8 cellular contexts compared by ENCODE assay signal in genomic region chr17:73232587-73233373, GRCh38. TPM values are rescaled to one million over a fixed set of nuclear protein-coding genes. Genes with fewer than 3 reads are reported as not detected.
DNase-seq lines count a peak whose midpoint lies in the region; ATAC-seq and TF ChIP-seq lines count a peak whose summit lies in the region.

No MANE protein-coding gene starts in this region.

- H3K27me3 ChIP-seq in HCT116 (ENCODE audit: insufficient read depth, low read length) (no peaks in the 10 kb centered on the region), MG63 (no peaks in the 10 kb centered on the region), osteoblast (ENCODE audit: insufficient read depth, low read length) (no peaks in the 10 kb centered on the region)

- peaks cover 6% of the 10 kb centered on the region; the same call in 1 of the 2 replicates for H4K20me1 ChIP-seq in HCT116 (ENCODE audit: insufficient read depth)
- H4K20me1 ChIP-seq in osteoblast (ENCODE audit: insufficient read depth, low read length) = peaks cover 27% of the 10 kb centered on the region

- ATAC-seq in HCT116 = peak; percentile 54

- peak; percentile 60 for DNase-seq in NCI-H748 (lab: John Stamatoyannopoulos, UW; ENCODE audit: unreplicated experiment)
- DNase-seq in NCI-H748 treated with DMSO at 0.1 percent for 48 hours (lab: John Stamatoyannopoulos, UW) = no peak
- DNase-seq in HCT116 (ENCODE audit: low read depth, low spot score) = no peak
- peak; percentile 28 for DNase-seq in MG63
- DNase-seq in activated T-helper 1 cell treated with anti-CD3 and anti-CD28 coated beads, Interleukin-12 subunit alpha, Interleukin-12 subunit beta, Interleukin-2, Interleukin-4 antibody, amounts not matched to agents 30 ng/mL and 10 ng/mL and 1 ng/mL, durations not matched to agents 14 hours and 24 hours and 36 hours (ENCODE audit: low spot score) = no peak
- DNase-seq in glomerular visceral epithelial cell (ENCODE audit: extremely low spot score) = peak; percentile 43
- peak; percentile 85 for DNase-seq in osteoblast (ENCODE audit: insufficient read length, low spot score, missing footprints)
- no peak for DNase-seq in 8988T

- H3K36me3 Mint-ChIP-seq in activated T-helper 1 cell treated with anti-CD3 and anti-CD28 coated beads, Interleukin-12 subunit alpha, Interleukin-12 subunit beta, Interleukin-2, Interleukin-4 antibody, amounts not matched to agents 30 ng/mL and 10 ng/mL and 1 ng/mL, durations not matched to agents 14 hours and 24 hours and 36 hours (ENCODE audit: low read depth) = peaks cover 30% of the 10 kb centered on the region

- H3K36me3 ChIP-seq in HCT116 (ENCODE audit: control insufficient read depth in 1 of 2, insufficient read depth in 2 of 2, low read length in 2 of 2) = peaks cover 14 to 25% of the 10 kb centered on the region in 2 experiments; a peak in 2 of 4 replicates
- peaks cover 40% of the 10 kb centered on the region for H3K36me3 ChIP-seq in MG63
- peaks cover 11% of the 10 kb centered on the region for H3K36me3 ChIP-seq in osteoblast (ENCODE audit: insufficient read depth, low read length)

- TF ChIP-seq CTCF in HCT116 (IDR thresholded peaks at IDR 0.05 in 2 of 3, conservative IDR thresholded peaks at IDR 0.05 in 1 of 3; ENCODE audit: borderline replicate concordance in 1 of 3, insufficient read depth in 1 of 3, low read depth in 2 of 3, low read length in 2 of 3) = no peak
- TF ChIP-seq CTCF in osteoblast (IDR thresholded peaks at IDR 0.05; ENCODE audit: extremely low read depth, low read depth, low read length) = no peak

- H3K27ac Mint-ChIP-seq in activated T-helper 1 cell treated with anti-CD3 and anti-CD28 coated beads, Interleukin-12 subunit alpha, Interleukin-12 subunit beta, Interleukin-2, Interleukin-4 antibody, amounts not matched to agents 30 ng/mL and 10 ng/mL and 1 ng/mL, durations not matched to agents 14 hours and 24 hours and 36 hours = peak overlapping the region; percentile 95

- RAD21 ChIA-PET in HCT116 (lab: Charles Lee; ENCODE audit: low non-redundant PET in 1 of 2, low total read pairs in 2 of 2, uncharacterized antibody in 2 of 2, unreplicated experiment in 2 of 2) = interaction anchor here (0.9 to 1.1 kb wide), 3 partner anchors 10 to 506 kb away, joined by 3 to 5 read pairs (median 3); no protein-coding TSS in a partner anchor

- no peaks in the 10 kb centered on the region for H3K27me3 Mint-ChIP-seq in activated T-helper 1 cell treated with anti-CD3 and anti-CD28 coated beads, Interleukin-12 subunit alpha, Interleukin-12 subunit beta, Interleukin-2, Interleukin-4 antibody, amounts not matched to agents 30 ng/mL and 10 ng/mL and 1 ng/mL, durations not matched to agents 14 hours and 24 hours and 36 hours (ENCODE audit: insufficient read depth)

- no peak for TF ChIP-seq POLR2A in HCT116 (IDR thresholded peaks at IDR 0.05; ENCODE audit: borderline replicate concordance, extremely low read depth, insufficient read depth, insufficient read length)

- peak overlapping the region; percentile 78 for H3K27ac ChIP-seq in HCT116 (ENCODE audit: low read depth, low read length)
- H3K27ac ChIP-seq in osteoblast (ENCODE audit: low read depth, low read length) = peak overlapping the region; percentile 77

- peaks cover 56% of the 10 kb centered on the region for H3K4me1 Mint-ChIP-seq in activated T-helper 1 cell treated with anti-CD3 and anti-CD28 coated beads, Interleukin-12 subunit alpha, Interleukin-12 subunit beta, Interleukin-2, Interleukin-4 antibody, amounts not matched to agents 30 ng/mL and 10 ng/mL and 1 ng/mL, durations not matched to agents 14 hours and 24 hours and 36 hours (ENCODE audit: low read depth)

- H3K4me1 ChIP-seq in HCT116 (ENCODE audit: control insufficient read depth in 1 of 2, insufficient read depth in 2 of 2, low read length in 2 of 2) (peaks cover 30 to 46% of the 10 kb centered on the region in 2 experiments), osteoblast (ENCODE audit: insufficient read depth, low read length) (peaks cover 29% of the 10 kb centered on the region)

- H3K9me3 Mint-ChIP-seq in activated T-helper 1 cell treated with anti-CD3 and anti-CD28 coated beads, Interleukin-12 subunit alpha, Interleukin-12 subunit beta, Interleukin-2, Interleukin-4 antibody, amounts not matched to agents 30 ng/mL and 10 ng/mL and 1 ng/mL, durations not matched to agents 14 hours and 24 hours and 36 hours = no peaks in the 10 kb centered on the region

- BruUV-seq in HCT116 (replicated peaks; lab: Mats Ljungman, UMichigan) = TSS peak; percentile 41

- CTCF ChIA-PET in HCT116 (lab: Charles Lee) = interaction anchor here (1.0 to 1.8 kb wide), 6 partner anchors 41 to 676 kb away, joined by 3 to 8 read pairs (median 5); no protein-coding TSS in a partner anchor

- H3K9ac ChIP-seq in HCT116 (ENCODE audit: low read length) = peak overlapping the region; percentile 75

- H2AFZ ChIP-seq in HCT116 (ENCODE audit: low read depth, low read length, poor library complexity, severe bottlenecking) (peak overlapping the region; percentile 13), osteoblast (ENCODE audit: low read length) (peak overlapping the region; percentile 93)

- POLR2A ChIA-PET in HCT116 (lab: Charles Lee) = interaction anchor here (0.7 to 1.0 kb wide), 3 partner anchors 41 to 641 kb away, joined by 3 to 4 read pairs (median 3); partner anchors contain the start of gene COG1

- H3K9me3 ChIP-seq in HCT116 (ENCODE audit: control insufficient read depth in 1 of 2, insufficient read depth in 1 of 2, low read depth in 1 of 2, low read length in 2 of 2) (no peaks in the 10 kb centered on the region), MG63 (no peaks in the 10 kb centered on the region; the same call in 1 of the 2 replicates), osteoblast (ENCODE audit: low read depth, low read length) (no peaks in the 10 kb centered on the region)

- H3K4me3 ChIP-seq in HCT116 (replicated peaks in 1 of 2; ENCODE audit: low read depth in 1 of 2, low read length in 2 of 2) (peak overlapping the region; percentile 89 to 92), MG63 (peak overlapping the region; percentile 89), osteoblast (ENCODE audit: insufficient read depth, low read length) (peak overlapping the region; percentile 98)

- H3K9me2 ChIP-seq in HCT116 (ENCODE audit: insufficient read depth) = no peaks in the 10 kb centered on the region

- H3K79me2 ChIP-seq in HCT116 (ENCODE audit: insufficient read depth, low read length) = peaks cover 59% of the 10 kb centered on the region
- peaks cover 55% of the 10 kb centered on the region for H3K79me2 ChIP-seq in osteoblast (ENCODE audit: insufficient read depth, low read length)

- intact Hi-C loops in HCT116 (cut with micrococcal nuclease) = loop anchor here (5.0 kb wide), 1 partner anchor 505 kb away; no protein-coding TSS in a partner anchor
- intact Hi-C loops in activated T-helper 1 cell treated with anti-CD3 and anti-CD28 coated beads, Interleukin-12 subunit alpha, Interleukin-12 subunit beta, Interleukin-2, Interleukin-4 antibody, amounts not matched to agents 30 ng/mL and 10 ng/mL and 1 ng/mL, durations not matched to agents 14 hours and 24 hours and 36 hours (cut with micrococcal nuclease) = loop anchor here (1.0 to 5.0 kb wide), 7 partner anchors 22 to 980 kb away; partner anchors contain the start of genes CDC42EP4, SLC39A11 and TTYH2

- peak overlapping the region; percentile 97 for H3K4me3 Mint-ChIP-seq in activated T-helper 1 cell treated with anti-CD3 and anti-CD28 coated beads, Interleukin-12 subunit alpha, Interleukin-12 subunit beta, Interleukin-2, Interleukin-4 antibody, amounts not matched to agents 30 ng/mL and 10 ng/mL and 1 ng/mL, durations not matched to agents 14 hours and 24 hours and 36 hours

- peak overlapping the region; percentile 89 for H3K4me2 ChIP-seq in HCT116 (ENCODE audit: low read length)
- H3K4me2 ChIP-seq in osteoblast (ENCODE audit: insufficient read depth, low read length) = peak overlapping the region; percentile 100

- TF ChIP-seq RAD21 in HCT116 (IDR thresholded peaks at IDR 0.05; ENCODE audit: low read depth) = no peak

TF ChIP-seq in HCT116, 20 proteins besides CTCF, POLR2A, EP300 and RAD21 (continues in another document):
- TF ChIP-seq ZFX (IDR thresholded peaks at IDR 0.05) = no peak
- TF ChIP-seq FOSL1 (IDR thresholded peaks at IDR 0.05; ENCODE audit: low read depth) = no peak
- TF ChIP-seq ZBTB33 (IDR thresholded peaks at IDR 0.05; ENCODE audit: extremely low read depth, insufficient replicate concordance, low read length) = no peak
- no peak for TF ChIP-seq MAX (IDR thresholded peaks at IDR 0.05)
- TF ChIP-seq TCF7L2 (IDR thresholded peaks at IDR 0.05; ENCODE audit: borderline replicate concordance, extremely low read depth, insufficient read depth, insufficient read length) = no peak

RNA-seq across cellular contexts. Expression of gene CPSF4L, which starts 28.9 kb away (rescaled TPM):
- total RNA-seq in HCT116 (2021; ENCODE audit: unreplicated experiment) = not detected
- 0.16 and 0.61 TPM in 2 replicates for polyA plus RNA-seq in HCT116 (2012)
- not detected in 2 replicates for total RNA-seq in MG63 (2014; rRNA removed; shearing (Covaris generic); ENCODE audit: low replicate concordance)
- total RNA-seq in activated T-helper 1 cell treated with anti-CD3 and anti-CD28 coated beads, Interleukin-12 subunit alpha, Interleukin-12 subunit beta, Interleukin-2, Interleukin-4 antibody, amounts not matched to agents 30 ng/mL and 10 ng/mL and 1 ng/mL, durations not matched to agents 14 hours and 24 hours and 36 hours = not detected in 2 replicates
- total RNA-seq in osteoblast = not detected in 2 replicates

RNA-seq across cellular contexts. Expression of gene COG1, which starts 39.9 kb away (rescaled TPM):
- 44.6 TPM for total RNA-seq in HCT116 (2021; ENCODE audit: unreplicated experiment)
- 44.1 and 47.3 TPM in 2 replicates for polyA plus RNA-seq in HCT116 (2012)
- 9.9 and 25.5 TPM in 2 replicates for total RNA-seq in MG63 (2014; rRNA removed; shearing (Covaris generic); ENCODE audit: low replicate concordance)
- total RNA-seq in activated T-helper 1 cell treated with anti-CD3 and anti-CD28 coated beads, Interleukin-12 subunit alpha, Interleukin-12 subunit beta, Interleukin-2, Interleukin-4 antibody, amounts not matched to agents 30 ng/mL and 10 ng/mL and 1 ng/mL, durations not matched to agents 14 hours and 24 hours and 36 hours = 34.3 and 37.1 TPM in 2 replicates
- total RNA-seq in osteoblast = 21.5 and 23.2 TPM in 2 replicates

Comparison
In these comparisons a context has a peak if more than half of its experiments do, and no peak if none do; other contexts are left out.
1. DNase-seq: peak in NCI-H748 (single experiment), MG63 (single experiment), glomerular visceral epithelial cell (single experiment) and osteoblast (single experiment); none in NCI-H748 treated with DMSO at 0.1 percent for 48 hours (single experiment), HCT116 (single experiment), activated T-helper 1 cell treated with anti-CD3 and anti-CD28 coated beads, Interleukin-12 subunit alpha, Interleukin-12 subunit beta, Interleukin-2, Interleukin-4 antibody, amounts not matched to agents 30 ng/mL and 10 ng/mL and 1 ng/mL, durations not matched to agents 14 hours and 24 hours and 36 hours (single experiment) and 8988T (single experiment).
2. Peak in every context shown above with its lines, with median percentiles within 50 percentile points of each other: H3K4me3 ChIP-seq.